Comparison of ENCODE assay signal across 1 cellular context in genomic region chr9:123335227-123335985, GRCh38.
TF ChIP-seq lines count a peak whose summit lies in the region.

No MANE protein-coding gene starts in this region.

TF ChIP-seq in H1, 55 proteins besides CTCF, POLR2A, EP300 and RAD21 (continued from another document):
- no peak for TF ChIP-seq BRCA1 (IDR thresholded peaks at IDR 0.05; ENCODE audit: low read depth, low read length)
- TF ChIP-seq MAFK (IDR thresholded peaks at IDR 0.05; ENCODE audit: low read depth, low read length) = peak; percentile 95
- peak; percentile 86 for TF ChIP-seq BACH1 (IDR thresholded peaks at IDR 0.05; ENCODE audit: low read length)
- TF ChIP-seq RFX5 (IDR thresholded peaks at IDR 0.05; ENCODE audit: borderline replicate concordance, low read depth, low read length) = no peak
